In the genomic region with DNA sequence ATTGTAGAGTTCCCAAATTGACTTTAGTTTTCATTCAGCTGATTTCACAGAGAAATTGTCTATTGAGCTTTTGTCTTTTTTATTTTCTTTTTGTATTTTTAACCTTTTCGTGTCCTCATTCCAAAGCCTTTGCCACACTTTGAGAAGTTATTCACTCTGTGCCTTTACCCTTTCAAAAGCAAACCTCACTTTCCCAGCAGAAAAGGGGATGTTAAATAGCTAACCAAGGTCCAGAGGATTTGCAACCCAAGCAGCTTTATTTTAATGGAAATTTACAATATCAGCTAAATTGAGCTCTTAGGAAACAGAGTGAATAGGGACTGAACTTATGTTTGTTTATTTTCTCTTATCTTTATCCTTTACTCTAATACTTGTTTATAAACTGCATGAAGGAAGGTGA, we compare ENCODE assay signal across 25 cellular contexts.
"Had no signal": no experiment of that assay in that cellular context is flagged by ENCODE, and none has a peak within 500 bp of the region (broad histone marks: within the 10 kb centered on the region; RNA-seq: fewer than 3 reads in every experiment).

No MANE protein-coding gene starts in this region.

- H3K27ac ChIP-seq: dorsolateral prefrontal cortex, epithelial cell of prostate, esophagus muscularis mucosa, gastroesophageal sphincter, hepatocyte, parathyroid adenoma, psoas muscle, right lobe of liver, spleen, tibial artery, upper lobe of left lung, vagina had no signal

- H3K9me3 ChIP-seq: esophagus muscularis mucosa, gastroesophageal sphincter, psoas muscle, right lobe of liver, spleen, tibial artery, upper lobe of left lung, vagina had no signal

- H3K36me3 Mint-ChIP-seq: natural killer cell; stimulated activated memory B cell treated with anti-CD40 and anti-IgM and Interleukin-4, amounts not matched to agents 10 μg/mL and 1 μg/mL and 100 μg/mL, for 72 hours had no signal

- H2AFZ ChIP-seq: hepatocyte, parathyroid adenoma had no signal

- H3K9ac ChIP-seq: parathyroid adenoma had no signal

- H3K4me2 ChIP-seq: hepatocyte had no signal

- H3K27me3 Mint-ChIP-seq: stimulated activated memory B cell treated with anti-CD40 and anti-IgM and Interleukin-4, amounts not matched to agents 10 μg/mL and 1 μg/mL and 100 μg/mL, for 72 hours; stimulated activated naive CD8-positive, alpha-beta T cell treated with anti-CD3 and anti-CD28 coated beads, Interleukin-15, Interleukin-2, amounts not matched to agents 100 ng/mL and 50 ng/mL, for 24 hours had no signal

- H3K4me3 ChIP-seq: dorsolateral prefrontal cortex, esophagus muscularis mucosa, gastroesophageal sphincter, hepatocyte, psoas muscle, right lobe of liver, spleen, tibial artery, upper lobe of left lung, vagina had no signal

- H3K27me3 ChIP-seq: esophagus muscularis mucosa, gastroesophageal sphincter, hepatocyte, right lobe of liver, spleen, tibial artery, upper lobe of left lung, vagina had no signal

- H3K27ac Mint-ChIP-seq: natural killer cell; stimulated activated memory B cell treated with anti-CD40 and anti-IgM and Interleukin-4, amounts not matched to agents 10 μg/mL and 1 μg/mL and 100 μg/mL, for 72 hours; stimulated activated naive CD8-positive, alpha-beta T cell treated with anti-CD3 and anti-CD28 coated beads, Interleukin-15, Interleukin-2, amounts not matched to agents 100 ng/mL and 50 ng/mL, for 24 hours had no signal

- H3K36me3 ChIP-seq: right lobe of liver, spleen, upper lobe of left lung, vagina had no signal

- H3K4me3 Mint-ChIP-seq: natural killer cell; neural crest cell; stimulated activated memory B cell treated with anti-CD40 and anti-IgM and Interleukin-4, amounts not matched to agents 10 μg/mL and 1 μg/mL and 100 μg/mL, for 72 hours; stimulated activated naive CD8-positive, alpha-beta T cell treated with anti-CD3 and anti-CD28 coated beads, Interleukin-15, Interleukin-2, amounts not matched to agents 100 ng/mL and 50 ng/mL, for 24 hours had no signal

- H3K79me2 ChIP-seq: hepatocyte, parathyroid adenoma had no signal

- H3K4me1 ChIP-seq: esophagus muscularis mucosa, gastroesophageal sphincter, parathyroid adenoma, psoas muscle, right lobe of liver, spleen, tibial artery, upper lobe of left lung, vagina had no signal

- H3K4me1 Mint-ChIP-seq: natural killer cell; stimulated activated memory B cell treated with anti-CD40 and anti-IgM and Interleukin-4, amounts not matched to agents 10 μg/mL and 1 μg/mL and 100 μg/mL, for 72 hours had no signal

- ATAC-seq: gastroesophageal sphincter; natural killer cell; psoas muscle; right lobe of liver; stimulated activated memory B cell treated with anti-CD40 and anti-IgM and Interleukin-4, amounts not matched to agents 10 μg/mL and 1 μg/mL and 100 μg/mL, for 72 hours had no signal

- DNase-seq: cortex of kidney; dorsolateral prefrontal cortex; effector memory CD4-positive, alpha-beta T cell; foreskin fibroblast; kidney glomerular epithelial cell; mammary epithelial cell; natural killer cell; psoas muscle; retina; right lobe of liver; spleen; stimulated activated CD4-positive, alpha-beta T cell treated with anti-CD3 and anti-CD28 coated beads, Interleukin-15, amount 100 ng/mL, for 24 hours; stimulated activated CD4-positive, alpha-beta T cell treated with anti-CD3 and anti-CD28 coated beads, Interleukin-1b, Interleukin-23, amount 100 ng/mL, for 48 hours; stimulated activated CD4-positive, alpha-beta T cell treated with anti-CD3 and anti-CD28 coated beads, Interleukin-4, amount 100 ng/mL, for 24 hours; tibial artery; upper lobe of left lung had no signal
